19 cellular contexts compared by ENCODE assay signal in genomic region chr18:28855524-28855923, GRCh38.
DNase-seq lines count a peak whose midpoint lies in the region; ATAC-seq and TF ChIP-seq lines count a peak whose summit lies in the region.
"Had no signal": no experiment of that assay in that cellular context is flagged by ENCODE, and none has a peak within 500 bp of the region (broad histone marks: within the 10 kb centered on the region; RNA-seq: fewer than 3 reads in every experiment).

No MANE protein-coding gene starts in this region.

- no peak for TF ChIP-seq CTCF in AG09319 (IDR thresholded peaks at IDR 0.05; ENCODE audit: low read depth, low read length)
- TF ChIP-seq CTCF in choroid plexus epithelial cell (conservative IDR thresholded peaks at IDR 0.05; ENCODE audit: low read depth, low read length) = no peak

- no peaks in the 10 kb centered on the region for H3K27me3 Mint-ChIP-seq in T-cell
- H3K27me3 Mint-ChIP-seq: activated CD4-positive, alpha-beta T cell treated with anti-CD3 and anti-CD28 coated beads for 36 hours; activated naive CD4-positive, alpha-beta T cell treated with anti-CD3 and anti-CD28 coated beads, Interleukin-2, amount 10 ng/mL, durations not matched to agents 7 days and 5 days; central memory CD8-positive, alpha-beta T cell had no signal

- H3K27ac Mint-ChIP-seq in T-cell = no peak overlapping the region
- H3K27ac Mint-ChIP-seq: activated CD4-positive, alpha-beta T cell treated with anti-CD3 and anti-CD28 coated beads for 36 hours; activated naive CD4-positive, alpha-beta T cell treated with anti-CD3 and anti-CD28 coated beads, Interleukin-2, amount 10 ng/mL, durations not matched to agents 7 days and 5 days had no signal

- no peak overlapping the region for H3K4me3 ChIP-seq in choroid plexus epithelial cell (ENCODE audit: low read depth, low read length)
- H3K4me3 ChIP-seq: BLaER1, heart left ventricle had no signal

- peak; percentile 39 for DNase-seq in AG09319 (ENCODE audit: extremely low read depth, low read depth)
- peak; percentile 65 for DNase-seq in HCEC 1CT
- peak; percentile 79 for DNase-seq in choroid plexus epithelial cell (ENCODE audit: low read depth)
- peak; percentile 29 for DNase-seq in myocyte (ENCODE audit: low read depth)
- DNase-seq in T-cell = no peak
- DNase-seq in NCI-H2196 (lab: John Stamatoyannopoulos, UW; ENCODE audit: unreplicated experiment) = no peak
- DNase-seq: activated CD4-positive, alpha-beta T cell treated with anti-CD3 and anti-CD28 coated beads for 36 hours; activated naive CD4-positive, alpha-beta T cell treated with anti-CD3 and anti-CD28 coated beads, Interleukin-2, amount 10 ng/mL, durations not matched to agents 7 days and 5 days; DMS153; heart left ventricle; Kasumi-1; NCI-H187; NCI-H510A treated with DMSO at 0.1 percent for 48 hours; stimulated activated CD4-positive, alpha-beta T cell treated with anti-CD3 and anti-CD28 coated beads, Interleukin-15, amount 100 ng/mL, for 24 hours; T-helper 9 cell had no signal

- H3K4me3 Mint-ChIP-seq in T-cell = no peak overlapping the region
- H3K4me3 Mint-ChIP-seq: activated CD4-positive, alpha-beta T cell treated with anti-CD3 and anti-CD28 coated beads for 36 hours; activated naive CD4-positive, alpha-beta T cell treated with anti-CD3 and anti-CD28 coated beads, Interleukin-2, amount 10 ng/mL, durations not matched to agents 7 days and 5 days; central memory CD8-positive, alpha-beta T cell had no signal

- CTCF ChIA-PET in T-cell (lab: Charles Lee) = no interaction called here

- peaks cover 0 to 16% (median 9%) of the 10 kb centered on the region in 3 donors for H3K9me3 Mint-ChIP-seq in T-cell

- H3K36me3 Mint-ChIP-seq in T-cell = no peaks in the 10 kb centered on the region
- H3K36me3 Mint-ChIP-seq: activated naive CD4-positive, alpha-beta T cell treated with anti-CD3 and anti-CD28 coated beads, Interleukin-2, amount 10 ng/mL, durations not matched to agents 7 days and 5 days had no signal

- ATAC-seq in T-cell (replicated peaks in 1 of 4) (no peak), HG03108 (IDR thresholded peaks at IDR 0.05; ENCODE audit: unreplicated experiment) (no peak), HG02981 (IDR thresholded peaks at IDR 0.05; ENCODE audit: unreplicated experiment) (no peak)
- ATAC-seq: activated CD4-positive, alpha-beta T cell treated with anti-CD3 and anti-CD28 coated beads for 36 hours had no signal

- no peaks in the 10 kb centered on the region for H3K4me1 Mint-ChIP-seq in T-cell
- H3K4me1 Mint-ChIP-seq: activated CD4-positive, alpha-beta T cell treated with anti-CD3 and anti-CD28 coated beads for 36 hours; activated naive CD4-positive, alpha-beta T cell treated with anti-CD3 and anti-CD28 coated beads, Interleukin-2, amount 10 ng/mL, durations not matched to agents 7 days and 5 days; central memory CD8-positive, alpha-beta T cell had no signal

- POLR2A ChIA-PET in T-cell (lab: Charles Lee) = no interaction called here

Comparison
In these comparisons a context has a peak if more than half of its experiments do, and no peak if none do; other contexts are left out.
1. DNase-seq: peak in AG09319 (single experiment), HCEC 1CT (single experiment), choroid plexus epithelial cell (single experiment) and myocyte (single experiment); none in T-cell (0 of 34) and NCI-H2196 (single experiment).